ENCODE assay signal across 1 cellular context in the genomic region with DNA sequence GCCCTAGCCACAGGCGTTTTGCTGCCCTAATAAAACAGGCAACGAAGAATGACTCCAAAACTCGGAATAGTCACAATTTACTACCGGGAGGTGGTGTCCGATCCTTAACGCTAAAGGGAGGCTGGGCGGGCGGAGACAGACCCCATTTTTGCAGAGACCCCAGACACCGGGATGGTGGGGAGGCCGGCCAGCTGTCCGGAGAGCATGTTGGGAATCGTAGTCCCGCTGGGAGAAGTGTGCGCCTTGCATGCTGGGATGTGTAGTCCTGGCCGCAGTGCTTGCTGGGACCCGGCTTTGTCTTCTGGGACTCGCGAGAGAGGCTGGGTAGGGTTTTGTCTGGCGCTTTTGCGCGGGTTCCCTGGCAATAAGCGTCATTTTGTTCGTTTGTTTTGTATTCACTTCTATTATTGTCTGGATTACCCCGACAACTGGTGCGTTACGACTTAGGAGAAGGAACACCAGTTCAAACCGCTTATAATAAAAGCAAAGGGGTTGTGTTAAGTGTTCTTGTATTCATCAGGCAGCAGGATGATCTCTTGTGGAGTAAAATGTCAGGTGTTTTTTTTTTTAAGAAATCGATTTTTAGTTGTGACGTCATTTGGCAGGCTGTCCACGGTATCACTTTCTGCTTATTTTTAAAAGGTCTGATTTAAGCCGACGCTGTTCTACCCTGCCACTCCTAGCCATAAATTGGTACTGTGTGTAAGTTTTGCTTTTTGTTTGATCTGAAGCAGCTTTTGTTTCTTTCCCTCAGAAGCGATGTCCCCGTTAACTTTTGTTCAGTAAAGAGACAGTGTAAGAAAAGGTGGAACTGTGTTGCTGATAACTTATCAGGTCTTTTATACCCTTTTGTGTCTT.
TF ChIP-seq lines count a peak whose summit lies in the region.

No MANE protein-coding gene starts in this region.

TF ChIP-seq in WTC11, 78 proteins besides CTCF, POLR2A, EP300 and RAD21 (continued from another document):
- TF ChIP-seq, protein P1, sequence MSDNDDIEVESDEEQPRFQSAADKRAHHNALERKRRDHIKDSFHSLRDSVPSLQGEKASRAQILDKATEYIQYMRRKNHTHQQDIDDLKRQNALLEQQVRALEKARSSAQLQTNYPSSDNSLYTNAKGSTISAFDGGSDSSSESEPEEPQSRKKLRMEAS (CRISPR knock-in tag; IDR thresholded peaks at IDR 0.05) = peak; percentile 29; the same call in 1 of the 2 replicates
- TF ChIP-seq, protein P2, sequence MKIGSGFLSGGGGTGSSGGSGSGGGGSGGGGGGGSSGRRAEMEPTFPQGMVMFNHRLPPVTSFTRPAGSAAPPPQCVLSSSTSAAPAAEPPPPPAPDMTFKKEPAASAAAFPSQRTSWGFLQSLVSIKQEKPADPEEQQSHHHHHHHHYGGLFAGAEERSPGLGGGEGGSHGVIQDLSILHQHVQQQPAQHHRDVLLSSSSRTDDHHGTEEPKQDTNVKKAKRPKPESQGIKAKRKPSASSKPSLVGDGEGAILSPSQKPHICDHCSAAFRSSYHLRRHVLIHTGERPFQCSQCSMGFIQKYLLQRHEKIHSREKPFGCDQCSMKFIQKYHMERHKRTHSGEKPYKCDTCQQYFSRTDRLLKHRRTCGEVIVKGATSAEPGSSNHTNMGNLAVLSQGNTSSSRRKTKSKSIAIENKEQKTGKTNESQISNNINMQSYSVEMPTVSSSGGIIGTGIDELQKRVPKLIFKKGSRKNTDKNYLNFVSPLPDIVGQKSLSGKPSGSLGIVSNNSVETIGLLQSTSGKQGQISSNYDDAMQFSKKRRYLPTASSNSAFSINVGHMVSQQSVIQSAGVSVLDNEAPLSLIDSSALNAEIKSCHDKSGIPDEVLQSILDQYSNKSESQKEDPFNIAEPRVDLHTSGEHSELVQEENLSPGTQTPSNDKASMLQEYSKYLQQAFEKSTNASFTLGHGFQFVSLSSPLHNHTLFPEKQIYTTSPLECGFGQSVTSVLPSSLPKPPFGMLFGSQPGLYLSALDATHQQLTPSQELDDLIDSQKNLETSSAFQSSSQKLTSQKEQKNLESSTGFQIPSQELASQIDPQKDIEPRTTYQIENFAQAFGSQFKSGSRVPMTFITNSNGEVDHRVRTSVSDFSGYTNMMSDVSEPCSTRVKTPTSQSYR (CRISPR knock-in tag; IDR thresholded peaks at IDR 0.05) = no peak
- TF ChIP-seq ZNF423 (CRISPR knock-in tag; IDR thresholded peaks at IDR 0.05) = no peak
- no peak for TF ChIP-seq ZNF121 (CRISPR knock-in tag; IDR thresholded peaks at IDR 0.05)
- TF ChIP-seq NR3C1 (CRISPR knock-in tag; conservative IDR thresholded peaks at IDR 0.05; ENCODE audit: low read depth) = no peak
- TF ChIP-seq, protein P3, sequence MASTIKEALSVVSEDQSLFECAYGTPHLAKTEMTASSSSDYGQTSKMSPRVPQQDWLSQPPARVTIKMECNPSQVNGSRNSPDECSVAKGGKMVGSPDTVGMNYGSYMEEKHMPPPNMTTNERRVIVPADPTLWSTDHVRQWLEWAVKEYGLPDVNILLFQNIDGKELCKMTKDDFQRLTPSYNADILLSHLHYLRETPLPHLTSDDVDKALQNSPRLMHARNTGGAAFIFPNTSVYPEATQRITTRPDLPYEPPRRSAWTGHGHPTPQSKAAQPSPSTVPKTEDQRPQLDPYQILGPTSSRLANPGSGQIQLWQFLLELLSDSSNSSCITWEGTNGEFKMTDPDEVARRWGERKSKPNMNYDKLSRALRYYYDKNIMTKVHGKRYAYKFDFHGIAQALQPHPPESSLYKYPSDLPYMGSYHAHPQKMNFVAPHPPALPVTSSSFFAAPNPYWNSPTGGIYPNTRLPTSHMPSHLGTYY (CRISPR knock-in tag; IDR thresholded peaks at IDR 0.05) = no peak
- TF ChIP-seq FOXK1 (CRISPR knock-in tag; IDR thresholded peaks at IDR 0.05) = 0 out of 2 replicates have a peak, but pooled peaks have one; percentile 6
- 0 out of 2 replicates have a peak, but pooled peaks have one; percentile 56 for TF ChIP-seq SP1 (CRISPR knock-in tag; conservative IDR thresholded peaks at IDR 0.05)
- no peak for TF ChIP-seq ATF1 (CRISPR knock-in tag; IDR thresholded peaks at IDR 0.05)
- TF ChIP-seq JAZF1 (CRISPR knock-in tag; IDR thresholded peaks at IDR 0.05) = no peak
- TF ChIP-seq NR2C2 (CRISPR knock-in tag; IDR thresholded peaks at IDR 0.05) = no peak
- no peak for TF ChIP-seq SMAD3 (CRISPR knock-in tag; IDR thresholded peaks at IDR 0.05; ENCODE audit: borderline replicate concordance)
TF ChIP-seq in WTC11: peak in this region for 4.
